ENCODE assay signal across 10 cellular contexts in the genomic region with DNA sequence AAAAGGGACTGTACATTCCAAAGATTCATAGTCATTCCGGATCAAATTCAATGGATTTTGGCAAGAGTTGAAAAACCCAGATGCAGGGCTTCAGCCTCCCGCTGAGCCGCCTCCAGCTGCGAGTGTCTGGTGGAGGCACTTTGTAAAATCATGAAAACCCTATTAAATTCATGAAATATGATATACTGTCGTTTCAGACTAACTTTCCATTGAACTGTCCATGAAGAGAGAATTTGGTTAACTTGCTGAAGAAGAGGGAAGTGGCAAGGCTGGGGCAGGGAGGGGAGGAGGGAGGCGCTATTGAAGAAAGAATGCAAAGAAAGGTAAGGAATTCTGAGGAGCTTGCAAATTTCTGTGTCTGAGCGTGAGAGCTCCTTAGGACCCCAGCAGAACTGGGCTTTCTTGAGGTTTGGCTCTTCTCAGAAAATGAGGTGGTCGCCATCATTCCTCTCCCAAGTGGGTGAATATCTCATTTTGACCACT. TPM values are rescaled to one million over a fixed set of nuclear protein-coding genes. Genes with fewer than 3 reads are reported as not detected.
A peak's percentile ranks its signal among the peaks of the same experiment; 100 is the strongest.
DNase-seq lines count a peak whose midpoint lies in the region; ATAC-seq and TF ChIP-seq lines count a peak whose summit lies in the region.
"Had no signal": no experiment of that assay in that cellular context is flagged by ENCODE, and none has a peak within 500 bp of the region (broad histone marks: within the 10 kb centered on the region; RNA-seq: fewer than 3 reads in every experiment).

No MANE protein-coding gene starts in this region.

- no peaks in the 10 kb centered on the region for H3K9me3 Mint-ChIP-seq in CD8-positive, alpha-beta T cell
- H3K9me3 Mint-ChIP-seq: naive B cell had no signal

- TF ChIP-seq CTCF in CD8-positive, alpha-beta T cell (IDR thresholded peaks at IDR 0.05) = no peak

- peak overlapping the region; percentile 21 for H3K9ac ChIP-seq in NT2/D1 (ENCODE audit: insufficient read length, low read depth)

- ATAC-seq in CD8-positive, alpha-beta T cell = no peak
- no peak for ATAC-seq in GM18867 (IDR thresholded peaks at IDR 0.05; ENCODE audit: unreplicated experiment)

- no peaks in the 10 kb centered on the region for H3K27me3 ChIP-seq in CD8-positive, alpha-beta T cell (ENCODE audit: insufficient read depth, low read length)
- H3K27me3 ChIP-seq in NT2/D1 (ENCODE audit: insufficient read depth, insufficient read length) = no peaks in the 10 kb centered on the region

- DNase-seq in CD8-positive, alpha-beta T cell = no peak
- DNase-seq in NT2/D1 (ENCODE audit: low read depth, low spot score) = peak; percentile 8
- peak; percentile 99 for DNase-seq in fibroblast of peridontal ligament (ENCODE audit: extremely low read depth)
- DNase-seq in pons (ENCODE audit: low spot score) = peak; percentile 12
- DNase-seq in NCI-H2171 (lab: John Stamatoyannopoulos, UW) = no peak
- DNase-seq in NCI-H1930 (lab: John Stamatoyannopoulos, UW) = no peak
- DNase-seq in SHP77 (lab: John Stamatoyannopoulos, UW) = no peak
- DNase-seq: naive B cell had no signal

- H3K36me3 Mint-ChIP-seq in CD8-positive, alpha-beta T cell = no peaks in the 10 kb centered on the region
- H3K36me3 Mint-ChIP-seq: naive B cell had no signal

- H3K27me3 Mint-ChIP-seq in CD8-positive, alpha-beta T cell (ENCODE audit: low read depth) = peaks cover 2% of the 10 kb centered on the region

- CTCF ChIA-PET in CD8-positive, alpha-beta T cell (lab: Charles Lee) = no interaction called here

- H3K9me3 ChIP-seq in CD8-positive, alpha-beta T cell (ENCODE audit: low read length) = no peaks in the 10 kb centered on the region
- H3K9me3 ChIP-seq in NT2/D1 (ENCODE audit: insufficient read depth, low read length) = no peaks in the 10 kb centered on the region

- no peaks in the 10 kb centered on the region for H3K4me1 Mint-ChIP-seq in CD8-positive, alpha-beta T cell (ENCODE audit: low read depth)
- H3K4me1 Mint-ChIP-seq: naive B cell had no signal

- H3K4me3 Mint-ChIP-seq in CD8-positive, alpha-beta T cell = no peak overlapping the region
- H3K4me3 Mint-ChIP-seq: naive B cell had no signal

- peak overlapping the region; percentile 33 for H3K27ac Mint-ChIP-seq in CD8-positive, alpha-beta T cell
- H3K27ac Mint-ChIP-seq: naive B cell had no signal

- no peak overlapping the region for H3K4me3 ChIP-seq in CD8-positive, alpha-beta T cell (ENCODE audit: low read depth, low read length)
- no peak overlapping the region for H3K4me3 ChIP-seq in NT2/D1 (ENCODE audit: insufficient read length, low read depth)

- intact Hi-C loops in CD8-positive, alpha-beta T cell (cut with DNase I, micrococcal nuclease) = no loop called here

- H3K4me1 ChIP-seq in CD8-positive, alpha-beta T cell (ENCODE audit: insufficient read depth, low read length) = no peaks in the 10 kb centered on the region
- no peaks in the 10 kb centered on the region for H3K4me1 ChIP-seq in NT2/D1 (ENCODE audit: insufficient read depth, insufficient read length)

- POLR2A ChIA-PET in CD8-positive, alpha-beta T cell (lab: Charles Lee) = no interaction called here

- no peaks in the 10 kb centered on the region for H3K36me3 ChIP-seq in CD8-positive, alpha-beta T cell (ENCODE audit: insufficient read depth, low read length)
- H3K36me3 ChIP-seq in NT2/D1 (ENCODE audit: insufficient read depth, insufficient read length, low read length) = no peaks in the 10 kb centered on the region

- H3K27ac ChIP-seq in CD8-positive, alpha-beta T cell (ENCODE audit: low read depth, low read length) = no peak overlapping the region
- H3K27ac ChIP-seq: epithelial cell of prostate had no signal

RNA-seq across cellular contexts. Expression of a gene that starts 25.7 kb away (rescaled TPM):
- not detected for total RNA-seq in CD8-positive, alpha-beta T cell

Comparison
In these comparisons a context has a peak if more than half of its experiments do, and no peak if none do; other contexts are left out.
1. DNase-seq: peak in NT2/D1 (single experiment), fibroblast of peridontal ligament (single experiment) and pons (single experiment); none in CD8-positive, alpha-beta T cell (0 of 7), NCI-H2171 (single experiment), NCI-H1930 (0 of 2) and SHP77 (0 of 2).